Comparison of ENCODE assay signal across 1 cellular context in the genomic region with DNA sequence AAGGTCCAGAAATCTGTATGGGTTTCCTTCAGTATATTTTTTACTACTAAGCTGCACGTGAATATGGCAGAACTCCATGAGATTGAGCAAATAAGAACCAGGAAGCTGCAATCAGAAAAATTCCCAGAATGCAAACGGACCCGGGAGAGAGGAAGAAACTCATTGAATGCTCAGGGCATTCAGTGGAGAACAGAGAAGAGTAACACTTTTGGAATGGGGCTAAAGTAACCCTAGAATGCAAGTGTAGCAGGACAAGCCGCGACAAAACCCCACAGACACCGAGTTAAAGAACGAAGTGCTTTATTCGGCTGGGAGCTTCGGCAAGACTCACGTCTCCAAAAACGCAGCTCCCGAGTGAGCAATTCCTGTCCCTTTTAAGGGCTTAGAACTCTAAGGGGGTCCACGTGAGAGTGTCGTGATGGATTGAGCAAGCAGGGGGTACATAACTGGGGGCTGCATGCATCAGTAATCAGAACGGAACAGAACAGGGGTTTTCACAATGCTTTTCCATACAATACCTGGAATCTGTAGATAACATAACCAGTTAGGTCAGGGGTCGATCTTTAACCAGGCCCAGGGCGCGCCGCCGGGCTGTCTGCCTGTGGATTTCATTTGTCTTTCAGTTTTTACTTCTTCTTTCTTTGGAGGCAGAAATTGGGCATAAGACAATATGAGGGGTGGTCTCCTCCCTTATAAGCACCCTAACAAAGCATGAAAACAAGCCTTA.
TF ChIP-seq lines count a peak whose summit lies in the region.

No MANE protein-coding gene starts in this region.

TF ChIP-seq in HepG2, 621 proteins besides CTCF, POLR2A, EP300 and RAD21 (continued from another document):
- TF ChIP-seq, protein P1, sequence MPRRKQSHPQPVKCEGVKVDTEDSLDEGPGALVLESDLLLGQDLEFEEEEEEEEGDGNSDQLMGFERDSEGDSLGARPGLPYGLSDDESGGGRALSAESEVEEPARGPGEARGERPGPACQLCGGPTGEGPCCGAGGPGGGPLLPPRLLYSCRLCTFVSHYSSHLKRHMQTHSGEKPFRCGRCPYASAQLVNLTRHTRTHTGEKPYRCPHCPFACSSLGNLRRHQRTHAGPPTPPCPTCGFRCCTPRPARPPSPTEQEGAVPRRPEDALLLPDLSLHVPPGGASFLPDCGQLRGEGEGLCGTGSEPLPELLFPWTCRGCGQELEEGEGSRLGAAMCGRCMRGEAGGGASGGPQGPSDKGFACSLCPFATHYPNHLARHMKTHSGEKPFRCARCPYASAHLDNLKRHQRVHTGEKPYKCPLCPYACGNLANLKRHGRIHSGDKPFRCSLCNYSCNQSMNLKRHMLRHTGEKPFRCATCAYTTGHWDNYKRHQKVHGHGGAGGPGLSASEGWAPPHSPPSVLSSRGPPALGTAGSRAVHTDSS (CRISPR knock-in tag; conservative IDR thresholded peaks at IDR 0.05): no peak
- TF ChIP-seq, protein P2, sequence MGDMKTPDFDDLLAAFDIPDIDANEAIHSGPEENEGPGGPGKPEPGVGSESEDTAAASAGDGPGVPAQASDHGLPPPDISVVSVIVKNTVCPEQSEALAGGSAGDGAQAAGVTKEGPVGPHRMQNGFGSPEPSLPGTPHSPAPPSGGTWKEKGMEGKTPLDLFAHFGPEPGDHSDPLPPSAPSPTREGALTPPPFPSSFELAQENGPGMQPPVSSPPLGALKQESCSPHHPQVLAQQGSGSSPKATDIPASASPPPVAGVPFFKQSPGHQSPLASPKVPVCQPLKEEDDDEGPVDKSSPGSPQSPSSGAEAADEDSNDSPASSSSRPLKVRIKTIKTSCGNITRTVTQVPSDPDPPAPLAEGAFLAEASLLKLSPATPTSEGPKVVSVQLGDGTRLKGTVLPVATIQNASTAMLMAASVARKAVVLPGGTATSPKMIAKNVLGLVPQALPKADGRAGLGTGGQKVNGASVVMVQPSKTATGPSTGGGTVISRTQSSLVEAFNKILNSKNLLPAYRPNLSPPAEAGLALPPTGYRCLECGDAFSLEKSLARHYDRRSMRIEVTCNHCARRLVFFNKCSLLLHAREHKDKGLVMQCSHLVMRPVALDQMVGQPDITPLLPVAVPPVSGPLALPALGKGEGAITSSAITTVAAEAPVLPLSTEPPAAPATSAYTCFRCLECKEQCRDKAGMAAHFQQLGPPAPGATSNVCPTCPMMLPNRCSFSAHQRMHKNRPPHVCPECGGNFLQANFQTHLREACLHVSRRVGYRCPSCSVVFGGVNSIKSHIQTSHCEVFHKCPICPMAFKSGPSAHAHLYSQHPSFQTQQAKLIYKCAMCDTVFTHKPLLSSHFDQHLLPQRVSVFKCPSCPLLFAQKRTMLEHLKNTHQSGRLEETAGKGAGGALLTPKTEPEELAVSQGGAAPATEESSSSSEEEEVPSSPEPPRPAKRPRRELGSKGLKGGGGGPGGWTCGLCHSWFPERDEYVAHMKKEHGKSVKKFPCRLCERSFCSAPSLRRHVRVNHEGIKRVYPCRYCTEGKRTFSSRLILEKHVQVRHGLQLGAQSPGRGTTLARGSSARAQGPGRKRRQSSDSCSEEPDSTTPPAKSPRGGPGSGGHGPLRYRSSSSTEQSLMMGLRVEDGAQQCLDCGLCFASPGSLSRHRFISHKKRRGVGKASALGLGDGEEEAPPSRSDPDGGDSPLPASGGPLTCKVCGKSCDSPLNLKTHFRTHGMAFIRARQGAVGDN (CRISPR knock-in tag; IDR thresholded peaks at IDR 0.05): no peak
TF ChIP-seq in HepG2: peak in this region for 0.
